ENCODE assay signal across 30 cellular contexts in genomic region chr11:47093541-47093940, GRCh38.
"Had no signal": no experiment of that assay in that cellular context is flagged by ENCODE, and none has a peak within 500 bp of the region (broad histone marks: within the 10 kb centered on the region; RNA-seq: fewer than 3 reads in every experiment).

No MANE protein-coding gene starts in this region.

- H3K4me3 ChIP-seq: colonic mucosa, coronary artery, dorsolateral prefrontal cortex, esophagus muscularis mucosa, esophagus squamous epithelium, gastrocnemius medialis, gastroesophageal sphincter, heart left ventricle, heart right ventricle, hepatocyte had no signal

- H3K27ac ChIP-seq: colonic mucosa, coronary artery, dorsolateral prefrontal cortex, epithelial cell of prostate, esophagus muscularis mucosa, esophagus squamous epithelium, foreskin keratinocyte, gastrocnemius medialis, gastroesophageal sphincter, heart left ventricle, heart right ventricle, hepatocyte had no signal

- H3K4me1 ChIP-seq: colonic mucosa, esophagus muscularis mucosa, esophagus squamous epithelium, foreskin keratinocyte, gastrocnemius medialis, gastroesophageal sphincter, heart left ventricle, heart right ventricle had no signal

- H3K27me3 Mint-ChIP-seq: dendritic cell treated with granulocyte-macrophage colony-stimulating factor and Interleukin-4, amounts not matched to agents 40 ng/mL and 50 ng/mL, for 4 days; effector memory CD8-positive, alpha-beta T cell had no signal

- DNase-seq: colonic mucosa; cortex of kidney; dermis blood vessel endothelial cell; dorsolateral prefrontal cortex; effector CD4-positive, alpha-beta T cell; effector CD8-positive, alpha-beta T cell; effector memory CD4-positive, alpha-beta T cell; effector memory CD8-positive, alpha-beta T cell; endodermal cell; erythroblast; esophagus squamous epithelium; foreskin fibroblast; foreskin keratinocyte; foreskin melanocyte; gastrocnemius medialis; glutamatergic neuron; head of caudate nucleus; heart left ventricle; heart right ventricle had no signal

- H3K4me2 ChIP-seq: hepatocyte had no signal

- H3K27me3 ChIP-seq: colonic mucosa, dorsolateral prefrontal cortex, esophagus muscularis mucosa, esophagus squamous epithelium, foreskin keratinocyte, gastrocnemius medialis, gastroesophageal sphincter, heart left ventricle, heart right ventricle, hepatocyte had no signal

- H3K36me3 ChIP-seq: colonic mucosa, esophagus muscularis mucosa, esophagus squamous epithelium, gastrocnemius medialis, gastroesophageal sphincter, heart left ventricle, heart right ventricle had no signal

- H3K9me3 ChIP-seq: colonic mucosa, esophagus muscularis mucosa, esophagus squamous epithelium, gastrocnemius medialis, gastroesophageal sphincter had no signal

- ATAC-seq: effector memory CD8-positive, alpha-beta T cell; esophagus mucosa; foreskin keratinocyte; gastrocnemius medialis; gastroesophageal sphincter; heart left ventricle; heart right ventricle had no signal

- H3K4me3 Mint-ChIP-seq: dendritic cell treated with granulocyte-macrophage colony-stimulating factor and Interleukin-4, amounts not matched to agents 40 ng/mL and 50 ng/mL, for 4 days; effector memory CD8-positive, alpha-beta T cell; endodermal cell had no signal

- H3K27ac Mint-ChIP-seq: dendritic cell treated with granulocyte-macrophage colony-stimulating factor and Interleukin-4, amounts not matched to agents 40 ng/mL and 50 ng/mL, for 4 days; effector memory CD8-positive, alpha-beta T cell; endodermal cell had no signal

- FAIRE-seq: colon, endometrium, endothelial cell of umbilical vein, frontal cortex had no signal

- H3K9me3 Mint-ChIP-seq: dendritic cell treated with granulocyte-macrophage colony-stimulating factor and Interleukin-4, amounts not matched to agents 40 ng/mL and 50 ng/mL, for 4 days; effector memory CD8-positive, alpha-beta T cell had no signal
